Comparison of ENCODE assay signal across 19 cellular contexts in the genomic region with DNA sequence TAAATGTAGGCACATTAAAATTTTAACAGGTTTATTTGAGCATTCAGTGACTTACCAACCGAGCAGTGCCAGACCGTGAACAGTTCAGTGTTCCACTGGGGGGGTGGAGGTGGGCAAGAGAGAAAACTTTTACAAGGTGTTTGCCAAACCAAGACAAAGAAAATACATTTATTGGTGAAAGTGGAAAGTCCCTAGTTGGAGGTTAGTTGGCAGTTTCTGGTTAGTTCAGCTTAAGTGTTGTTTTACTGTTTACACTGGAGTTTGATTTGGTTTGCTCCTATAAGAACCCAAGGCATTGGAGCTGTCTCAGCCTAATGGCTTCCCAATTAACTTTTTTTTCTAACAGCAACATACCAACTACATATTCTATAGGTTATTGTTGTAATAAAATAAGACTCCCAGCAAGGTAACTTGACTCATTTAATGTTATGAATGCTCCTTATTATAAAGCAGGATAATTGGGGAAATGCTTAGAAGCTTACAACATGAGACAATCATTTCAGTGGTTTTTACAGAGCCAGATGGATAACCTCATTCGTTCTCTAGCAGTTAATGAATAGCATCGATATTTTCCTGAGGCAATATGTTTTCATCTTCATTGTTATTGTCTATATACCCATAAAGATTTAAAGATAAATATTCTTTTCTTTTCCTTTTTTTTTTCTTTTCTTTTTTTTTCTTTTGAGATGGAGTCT.
DNase-seq lines count a peak whose midpoint lies in the region; ATAC-seq, FAIRE-seq and TF ChIP-seq lines count a peak whose summit lies in the region.
"Had no signal": no experiment of that assay in that cellular context is flagged by ENCODE, and none has a peak within 500 bp of the region (broad histone marks: within the 10 kb centered on the region; RNA-seq: fewer than 3 reads in every experiment).

No MANE protein-coding gene starts in this region.

- 0% methylated on average over 4 of the region's 4 CpGs for WGBS in K562 (ENCODE audit: insufficient coverage, low coverage, missing lambda C conversion rate)
- no CpG with 5 or more reads among the region's 4 CpGs for WGBS in mesendoderm (ENCODE audit: extremely low coverage, insufficient coverage, low lambda C conversion rate)
- WGBS in right lobe of liver (ENCODE audit: insufficient coverage, low coverage, low lambda C conversion rate, missing lambda C conversion rate) = 81% methylated on average over 4 of the region's 4 CpGs

- H3K18ac ChIP-seq in mesendoderm (ENCODE audit: low read length) = no peak overlapping the region

- H2BK5ac ChIP-seq in mesendoderm (ENCODE audit: low read length) = no peak overlapping the region

- peaks cover 4% of the 10 kb centered on the region for H3K27me3 Mint-ChIP-seq in activated CD4-positive, alpha-beta memory T cell treated with anti-CD3 and anti-CD28 coated beads, Interleukin-2, amount 10 ng/mL, durations not matched to agents 7 days and 5 days

- no peaks in the 10 kb centered on the region for H3K9me3 ChIP-seq in K562 (replicated peaks; ENCODE audit: control insufficient read depth, insufficient read depth, low read depth, low read length)
- no peaks in the 10 kb centered on the region for H3K9me3 ChIP-seq in right lobe of liver

- H3K36me3 Mint-ChIP-seq in activated CD4-positive, alpha-beta memory T cell treated with anti-CD3 and anti-CD28 coated beads, Interleukin-2, amount 10 ng/mL, durations not matched to agents 7 days and 5 days (ENCODE audit: low read depth) = no peaks in the 10 kb centered on the region
- H3K36me3 Mint-ChIP-seq: CD14-positive monocyte had no signal

- no peak for TF ChIP-seq EP300 in K562 (IDR thresholded peaks at IDR 0.05; ENCODE audit: low read length)

- no peaks in the 10 kb centered on the region for H3K9me1 ChIP-seq in K562 (ENCODE audit: control insufficient read depth, insufficient read depth, low read length)

- H3K9ac ChIP-seq in K562 (ENCODE audit: insufficient read depth in 1 of 2, low read depth in 2 of 2, low read length in 2 of 2) (no peak overlapping the region), mesendoderm (ENCODE audit: low read length) (no peak overlapping the region)

- H3K4me3 ChIP-seq in K562 (no peak overlapping the region), mesendoderm (ENCODE audit: low read length) (no peak overlapping the region), right lobe of liver (no peak overlapping the region)
- H3K4me3 ChIP-seq: PC-9 had no signal

- H2AFZ ChIP-seq in K562 (ENCODE audit: low read depth, low read length) = no peak overlapping the region
- H2AFZ ChIP-seq: PC-9 had no signal

- DNase-seq in NCI-H2107 treated with DMSO at 0.1 percent for 48 hours (lab: John Stamatoyannopoulos, UW; ENCODE audit: unreplicated experiment) (peak; percentile 10), NCI-H2107 (lab: John Stamatoyannopoulos, UW) (no peak), NCI-H69 (lab: John Stamatoyannopoulos, UW) (peak; percentile 4), K562 (ENCODE audit: extremely low read depth in 1 of 4, low spot score in 3 of 4) (no peak), mesendoderm (no peak), NCI-H226 (no peak), right lobe of liver (no peak)
- no peak for DNase-seq in activated CD4-positive, alpha-beta memory T cell treated with anti-CD3 and anti-CD28 coated beads, Interleukin-2, amount 10 ng/mL, durations not matched to agents 7 days and 5 days
- DNase-seq: Calu3, GDM1, HFFc6, NCI-H187 treated with DMSO at 0.1 percent for 48 hours, NCI-H2227 treated with DMSO at 0.1 percent for 48 hours, PC-9, Right ventricle myocardium superior had no signal

- H4K5ac ChIP-seq in mesendoderm (ENCODE audit: low read length) = no peak overlapping the region

- peaks cover 5 to 15% of the 10 kb centered on the region in 2 experiments; a peak in 2 of 5 replicates for H3K27me3 ChIP-seq in K562 (ENCODE audit: control insufficient read depth in 2 of 2, insufficient read depth in 2 of 2, low read length in 2 of 2)
- H3K27me3 ChIP-seq in mesendoderm (ENCODE audit: insufficient read depth, low read length, poor library complexity) = no peaks in the 10 kb centered on the region
- no peaks in the 10 kb centered on the region for H3K27me3 ChIP-seq in right lobe of liver

- no peak overlapping the region for H3K56ac ChIP-seq in mesendoderm (ENCODE audit: low read length)

- POLR2A ChIA-PET in K562 (lab: Yijun Ruan, JAX) = interaction anchor here (0.6 kb wide), 1 partner anchor 283 kb away, joined by 3 read pairs; no protein-coding TSS in a partner anchor
- POLR2A ChIA-PET in activated CD4-positive, alpha-beta memory T cell treated with anti-CD3 and anti-CD28 coated beads, Interleukin-2, amount 10 ng/mL, durations not matched to agents 7 days and 5 days (lab: Charles Lee) = no interaction called here

- no peak overlapping the region for H3K27ac Mint-ChIP-seq in activated CD4-positive, alpha-beta memory T cell treated with anti-CD3 and anti-CD28 coated beads, Interleukin-2, amount 10 ng/mL, durations not matched to agents 7 days and 5 days
- H3K27ac Mint-ChIP-seq: HFFc6 had no signal

- H3K79me2 ChIP-seq in K562 (ENCODE audit: control insufficient read depth, insufficient read depth, low read length) = no peaks in the 10 kb centered on the region
- no peaks in the 10 kb centered on the region for H3K79me2 ChIP-seq in mesendoderm (ENCODE audit: control insufficient read depth, insufficient read depth, low read length)

- H2BK120ac ChIP-seq in mesendoderm (ENCODE audit: low read depth, low read length) = no peak overlapping the region

- no peak overlapping the region for H3K27ac ChIP-seq in K562 (ENCODE audit: extremely low read depth, low read depth, low read length)
- no peak overlapping the region for H3K27ac ChIP-seq in mesendoderm (ENCODE audit: low read depth, low read length)
- no peak overlapping the region for H3K27ac ChIP-seq in right lobe of liver
- H3K27ac ChIP-seq: 22Rv1, PC-9 had no signal

- BruUV-seq in K562 (replicated peaks; lab: Mats Ljungman, UMichigan) = no TSS peak

- TF ChIP-seq CTCF in K562 (IDR thresholded peaks at IDR 0.05 in 2 of 3, conservative IDR thresholded peaks at IDR 0.05 in 1 of 3; ENCODE audit: insufficient read depth in 2 of 3, low read depth in 1 of 3, low read length in 3 of 3) = no peak
- TF ChIP-seq CTCF in right lobe of liver (IDR thresholded peaks at IDR 0.05) = no peak

- H3K4me1 ChIP-seq in K562 (replicated peaks in 1 of 2; ENCODE audit: control insufficient read depth in 2 of 2, insufficient read depth in 2 of 2, low read length in 2 of 2) (no peaks in the 10 kb centered on the region), mesendoderm (ENCODE audit: control insufficient read depth, low read depth, low read length) (no peaks in the 10 kb centered on the region), right lobe of liver (peaks cover 0 to 18% (median 7%) of the 10 kb centered on the region in 4 donors)

- no peak overlapping the region for H2AK5ac ChIP-seq in mesendoderm (ENCODE audit: low read length)

- H3K4me3 Mint-ChIP-seq in activated CD4-positive, alpha-beta memory T cell treated with anti-CD3 and anti-CD28 coated beads, Interleukin-2, amount 10 ng/mL, durations not matched to agents 7 days and 5 days = no peak overlapping the region
- H3K4me3 Mint-ChIP-seq: CD14-positive monocyte, HFFc6 had no signal

- TF ChIP-seq POLR2A in K562 (conservative IDR thresholded peaks at IDR 0.05) = no peak
- TF ChIP-seq POLR2A in right lobe of liver (IDR thresholded peaks at IDR 0.05) = no peak

- no peak for TF ChIP-seq RAD21 in K562 (CRISPR knock-in tag; conservative IDR thresholded peaks at IDR 0.05 in 1 of 2, IDR thresholded peaks at IDR 0.05 in 1 of 2)

- no peaks in the 10 kb centered on the region for H3K4me1 Mint-ChIP-seq in activated CD4-positive, alpha-beta memory T cell treated with anti-CD3 and anti-CD28 coated beads, Interleukin-2, amount 10 ng/mL, durations not matched to agents 7 days and 5 days
- H3K4me1 Mint-ChIP-seq: CD14-positive monocyte had no signal

- H3K4me2 ChIP-seq in K562 (ENCODE audit: insufficient read depth, low read length) = no peak overlapping the region
- no peak overlapping the region for H3K4me2 ChIP-seq in mesendoderm (ENCODE audit: low read length)
- H3K4me2 ChIP-seq: PC-9 had no signal

- intact Hi-C loops in K562 (cut with micrococcal nuclease) (no loop called here), right lobe of liver (cut with DNase I) (no loop called here)

- H4K20me1 ChIP-seq in K562 (replicated peaks; ENCODE audit: control insufficient read depth, insufficient read depth, low read length) = no peaks in the 10 kb centered on the region

- FAIRE-seq in K562 (lab: Jason Lieb, UNC) = no peak
- FAIRE-seq: H1 had no signal

- CTCF ChIA-PET in K562 (lab: Yijun Ruan, JAX; ENCODE audit: low intra/inter-chr PET ratio) = no interaction called here
- CTCF ChIA-PET in activated CD4-positive, alpha-beta memory T cell treated with anti-CD3 and anti-CD28 coated beads, Interleukin-2, amount 10 ng/mL, durations not matched to agents 7 days and 5 days (lab: Charles Lee) = no interaction called here

- H3K36me3 ChIP-seq in K562 (ENCODE audit: control insufficient read depth, insufficient read depth, low read length) (no peaks in the 10 kb centered on the region), mesendoderm (ENCODE audit: control insufficient read depth, insufficient read depth, low read length) (no peaks in the 10 kb centered on the region), right lobe of liver (no peaks in the 10 kb centered on the region)

- H3K4ac ChIP-seq in mesendoderm (ENCODE audit: low read depth, low read length) = no peak overlapping the region

- H3K9me3 Mint-ChIP-seq in activated CD4-positive, alpha-beta memory T cell treated with anti-CD3 and anti-CD28 coated beads, Interleukin-2, amount 10 ng/mL, durations not matched to agents 7 days and 5 days = no peaks in the 10 kb centered on the region
- H3K9me3 Mint-ChIP-seq: HFFc6 had no signal

- ATAC-seq in K562 (no peak), right lobe of liver (no peak)
- ATAC-seq: SK-N-SH treated with all-trans-retinoic acid at 6 μM for 48 hours had no signal

- in situ Hi-C loops in K562 (cut with MboI) = no loop called here

- no peaks in the 10 kb centered on the region for H3K79me1 ChIP-seq in mesendoderm (ENCODE audit: low read length)

- H4K8ac ChIP-seq in mesendoderm (ENCODE audit: low read depth, low read length) = peak overlapping the region; percentile 39

- H3K23ac ChIP-seq in mesendoderm (ENCODE audit: low read length) = no peak overlapping the region

- no peak overlapping the region for H2BK15ac ChIP-seq in mesendoderm (replicated peaks; ENCODE audit: low read depth)

TF ChIP-seq in K562, 482 proteins besides CTCF, POLR2A, EP300 and RAD21 (continues in another document):
- TF ChIP-seq, protein P1, sequence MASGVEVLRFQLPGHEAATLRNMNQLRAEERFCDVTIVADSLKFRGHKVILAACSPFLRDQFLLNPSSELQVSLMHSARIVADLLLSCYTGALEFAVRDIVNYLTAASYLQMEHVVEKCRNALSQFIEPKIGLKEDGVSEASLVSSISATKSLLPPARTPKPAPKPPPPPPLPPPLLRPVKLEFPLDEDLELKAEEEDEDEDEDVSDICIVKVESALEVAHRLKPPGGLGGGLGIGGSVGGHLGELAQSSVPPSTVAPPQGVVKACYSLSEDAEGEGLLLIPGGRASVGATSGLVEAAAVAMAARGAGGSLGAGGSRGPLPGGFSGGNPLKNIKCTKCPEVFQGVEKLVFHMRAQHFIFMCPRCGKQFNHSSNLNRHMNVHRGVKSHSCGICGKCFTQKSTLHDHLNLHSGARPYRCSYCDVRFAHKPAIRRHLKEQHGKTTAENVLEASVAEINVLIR (CRISPR knock-in tag; IDR thresholded peaks at IDR 0.05) = no peak

Comparison
In these comparisons a context has a peak if more than half of its experiments do, and no peak if none do; other contexts are left out.
1. DNase-seq: peak in NCI-H2107 treated with DMSO at 0.1 percent for 48 hours (single experiment) and NCI-H69 (single experiment); none in NCI-H2107 (single experiment), K562 (0 of 4), mesendoderm (single experiment), activated CD4-positive, alpha-beta memory T cell treated with anti-CD3 and anti-CD28 coated beads, Interleukin-2, amount 10 ng/mL, durations not matched to agents 7 days and 5 days (single experiment), NCI-H226 (single experiment) and right lobe of liver (0 of 3).